Comparison of ENCODE assay signal across 26 cellular contexts in the genomic region with DNA sequence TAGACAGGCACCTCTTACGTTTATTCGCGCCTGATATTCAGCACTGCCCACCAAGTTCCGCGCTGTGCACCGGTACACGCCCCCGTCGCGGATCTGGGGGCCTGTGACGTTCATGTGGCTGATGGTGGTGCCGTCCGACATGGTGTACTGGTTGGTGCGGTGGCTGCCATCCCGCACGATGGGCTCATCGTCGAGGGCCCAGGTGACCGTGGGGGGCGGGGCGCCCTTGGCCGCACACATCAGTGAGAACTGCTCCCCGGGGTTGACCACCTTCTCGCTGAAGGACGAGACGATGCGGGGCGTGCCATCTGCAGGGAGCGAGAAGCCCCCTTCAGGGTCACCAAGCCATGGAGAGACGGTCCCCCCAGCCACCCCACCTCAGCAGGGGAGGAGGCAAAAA.
DNase-seq lines count a peak whose midpoint lies in the region; FAIRE-seq and TF ChIP-seq lines count a peak whose summit lies in the region.
"Had no signal": no experiment of that assay in that cellular context is flagged by ENCODE, and none has a peak within 500 bp of the region (broad histone marks: within the 10 kb centered on the region; RNA-seq: fewer than 3 reads in every experiment).

No MANE protein-coding gene starts in this region.

- H3K79me2 ChIP-seq in H1 (ENCODE audit: control insufficient read depth in 1 of 2, insufficient read depth in 2 of 2, low read length in 2 of 2) (no peaks in the 10 kb centered on the region), mesendoderm (ENCODE audit: control insufficient read depth, insufficient read depth, low read length) (no peaks in the 10 kb centered on the region)

- H3K4me1 ChIP-seq in H1 (replicated peaks in 1 of 4; ENCODE audit: control insufficient read depth in 3 of 4, insufficient read depth in 4 of 4, low read length in 3 of 4): peaks cover 0 to 3% (median 0%) of the 10 kb centered on the region in 4 experiments; a peak in 2 of 7 replicates
- H3K4me1 ChIP-seq in mesendoderm (ENCODE audit: control insufficient read depth, low read depth, low read length): no peaks in the 10 kb centered on the region
- peaks cover 0 to 6% of the 10 kb centered on the region in 2 donors for H3K4me1 ChIP-seq in neuronal stem cell (ENCODE audit: control insufficient read depth in 2 of 2, insufficient read depth in 1 of 2, low read depth in 1 of 2, low read length in 2 of 2)
- H3K4me1 ChIP-seq: A549 had no signal

- H3K4ac ChIP-seq in H1 (replicated peaks; ENCODE audit: insufficient read length, low read depth, low read length) (no peak overlapping the region), mesendoderm (ENCODE audit: low read depth, low read length) (no peak overlapping the region), neuronal stem cell (ENCODE audit: low read length) (no peak overlapping the region)

- H3K27me3 Mint-ChIP-seq in type B pancreatic cell: peaks cover 27% of the 10 kb centered on the region
- H3K27me3 Mint-ChIP-seq: B cell; CD4-positive, alpha-beta T cell had no signal

- H3K56ac ChIP-seq in H1 (replicated peaks; ENCODE audit: insufficient read length, low read depth, low read length): no peak overlapping the region
- H3K56ac ChIP-seq in mesendoderm (ENCODE audit: low read length): no peak overlapping the region

- H4K20me1 ChIP-seq in H1 (replicated peaks in 1 of 2; ENCODE audit: control insufficient read depth in 1 of 2, insufficient read depth in 2 of 2, low read length in 2 of 2): no peaks in the 10 kb centered on the region
- H4K20me1 ChIP-seq: BLaER1 treated with 17β-estradiol and CSF1 and Interleukin-3, amounts not matched to agents 10 nM and 100 nM had no signal

- H3K27ac ChIP-seq in VCaP (peak overlapping the region; percentile 77), H1 (ENCODE audit: low read depth, low read length) (no peak overlapping the region), mesendoderm (ENCODE audit: low read depth, low read length) (no peak overlapping the region), neuronal stem cell (replicated peaks; ENCODE audit: low read length) (no peak overlapping the region)
- H3K27ac ChIP-seq: 22Rv1; A549; BLaER1 treated with 17β-estradiol and CSF1 and Interleukin-3, amounts not matched to agents 10 nM and 100 nM; C4-2B had no signal

- no peak overlapping the region for H3K4me3 ChIP-seq in H1 (ENCODE audit: extremely low read depth in 1 of 4, insufficient read depth in 2 of 4, low read depth in 3 of 4, low read length in 4 of 4)
- H3K4me3 ChIP-seq in mesendoderm (ENCODE audit: low read length): no peak overlapping the region
- no peak overlapping the region for H3K4me3 ChIP-seq in neuronal stem cell (ENCODE audit: low read length in 2 of 2)
- H3K4me3 ChIP-seq: A549; BLaER1 treated with 17β-estradiol and CSF1 and Interleukin-3, amounts not matched to agents 10 nM and 100 nM; GM12878 had no signal

- H3K4me2 ChIP-seq in H1 (ENCODE audit: insufficient read depth in 1 of 2, low read depth in 2 of 2, low read length in 2 of 2): no peak overlapping the region
- H3K4me2 ChIP-seq in mesendoderm (ENCODE audit: low read length): no peak overlapping the region
- no peak overlapping the region for H3K4me2 ChIP-seq in neuronal stem cell (ENCODE audit: insufficient read depth, low read length, poor library complexity, severe bottlenecking)
- H3K4me2 ChIP-seq: A549 had no signal

- no peaks in the 10 kb centered on the region for H3K23me2 ChIP-seq in H1 (ENCODE audit: low read depth, low read length)

- no peak overlapping the region for H2BK12ac ChIP-seq in H1 (ENCODE audit: low read depth, low read length)
- H2BK12ac ChIP-seq in neuronal stem cell (ENCODE audit: low read length): no peak overlapping the region

- no peaks in the 10 kb centered on the region for H3K36me3 ChIP-seq in H1 (ENCODE audit: control insufficient read depth in 2 of 4, insufficient read depth in 4 of 4, low read length in 3 of 4)
- H3K36me3 ChIP-seq in mesendoderm (ENCODE audit: control insufficient read depth, insufficient read depth, low read length): no peaks in the 10 kb centered on the region
- H3K36me3 ChIP-seq in neuronal stem cell (replicated peaks in 1 of 2; ENCODE audit: control insufficient read depth in 2 of 2, insufficient read depth in 2 of 2, low read length in 2 of 2): no peaks in the 10 kb centered on the region
- H3K36me3 ChIP-seq: BLaER1 treated with 17β-estradiol and CSF1 and Interleukin-3, amounts not matched to agents 10 nM and 100 nM had no signal

- no peaks in the 10 kb centered on the region for H3K36me3 Mint-ChIP-seq in type B pancreatic cell
- H3K36me3 Mint-ChIP-seq: CD8-positive, alpha-beta T cell had no signal

- H3K4me3 Mint-ChIP-seq in type B pancreatic cell: no peak overlapping the region
- H3K4me3 Mint-ChIP-seq: B cell; CD4-positive, alpha-beta T cell; CD8-positive, alpha-beta T cell had no signal

- TF ChIP-seq RAD21 in H1 (IDR thresholded peaks at IDR 0.05 in 1 of 2, conservative IDR thresholded peaks at IDR 0.05 in 1 of 2; ENCODE audit: low read depth in 2 of 2, low read length in 2 of 2): no peak

- no peaks in the 10 kb centered on the region for H3K27me3 ChIP-seq in H1 (replicated peaks in 1 of 4; ENCODE audit: control insufficient read depth in 3 of 4, extremely low read depth in 1 of 4, insufficient read depth in 3 of 4, low read length in 3 of 4)
- H3K27me3 ChIP-seq in mesendoderm (ENCODE audit: insufficient read depth, low read length, poor library complexity): no peaks in the 10 kb centered on the region
- peaks cover 0 to 12% (median 4%) of the 10 kb centered on the region in 3 experiments for H3K27me3 ChIP-seq in neuronal stem cell (ENCODE audit: control insufficient read depth in 3 of 3, insufficient read depth in 3 of 3, low read depth in 1 of 3, low read length in 3 of 3)
- H3K27me3 ChIP-seq: BLaER1 treated with 17β-estradiol and CSF1 and Interleukin-3, amounts not matched to agents 10 nM and 100 nM had no signal

- no peak for TF ChIP-seq POLR2A in H1 (IDR thresholded peaks at IDR 0.05; ENCODE audit: control extremely low read depth in 1 of 2, low read depth in 2 of 2, low read length in 2 of 2)

- WGBS in H1 (ENCODE audit: extremely low coverage in 1 of 2, insufficient coverage in 1 of 2, insufficient read length in 1 of 2, insufficient replicate concordance in 2 of 2, low coverage in 1 of 2, low lambda C conversion rate in 2 of 2, missing lambda C conversion rate in 1 of 2), 2 experiments: 90% methylated on average over 29 of the region's 30 CpGs; no CpG with 5 or more reads in 1 of the 2 experiments
- WGBS in mesendoderm (ENCODE audit: extremely low coverage, insufficient coverage, low lambda C conversion rate): no CpG with 5 or more reads among the region's 30 CpGs
- WGBS in neuronal stem cell (ENCODE audit: extremely low coverage in 2 of 2, insufficient read length in 2 of 2, insufficient replicate concordance in 1 of 2), 2 donors: no CpG with 5 or more reads among the region's 30 CpGs

- H2AFZ ChIP-seq in H1 (ENCODE audit: low read length): no peak overlapping the region
- H2AFZ ChIP-seq in neuronal stem cell (ENCODE audit: low read length): no peak overlapping the region

- no peak overlapping the region for H2BK15ac ChIP-seq in H1 (ENCODE audit: low read length)
- no peak overlapping the region for H2BK15ac ChIP-seq in mesendoderm (replicated peaks; ENCODE audit: low read depth)
- no peak overlapping the region for H2BK15ac ChIP-seq in neuronal stem cell (ENCODE audit: low read length)

- no peak for FAIRE-seq in H1 (lab: Jason Lieb, UNC)
- FAIRE-seq: A549, GM12878, GM12892, GM18507 had no signal

- H4K91ac ChIP-seq in H1 (replicated peaks; ENCODE audit: insufficient read length, low read length) (no peak overlapping the region), neuronal stem cell (ENCODE audit: low read depth, low read length, poor library complexity) (no peak overlapping the region)

- no peaks in the 10 kb centered on the region for H3K79me1 ChIP-seq in H1 (ENCODE audit: low read depth, low read length)
- H3K79me1 ChIP-seq in mesendoderm (ENCODE audit: low read length): no peaks in the 10 kb centered on the region
- no peaks in the 10 kb centered on the region for H3K79me1 ChIP-seq in neuronal stem cell (ENCODE audit: low read depth, low read length)

- H3K9me3 ChIP-seq in H1 (ENCODE audit: insufficient read depth in 2 of 2, low read depth in 1 of 2, low read length in 1 of 2) (no peaks in the 10 kb centered on the region), neuronal stem cell (replicated peaks in 1 of 2; ENCODE audit: control insufficient read depth in 2 of 2, insufficient read depth in 1 of 2, low read depth in 1 of 2, low read length in 2 of 2) (no peaks in the 10 kb centered on the region)
- H3K9me3 ChIP-seq: A549; BLaER1 treated with 17β-estradiol and CSF1 and Interleukin-3, amounts not matched to agents 10 nM and 100 nM; Caco-2 had no signal

- TF ChIP-seq CTCF in VCaP (conservative IDR thresholded peaks at IDR 0.05) (no peak), H1 (IDR thresholded peaks at IDR 0.05; ENCODE audit: control extremely low read depth in 1 of 3, insufficient read depth in 1 of 3, low read depth in 1 of 3, low read length in 3 of 3) (no peak), type B pancreatic cell (conservative IDR thresholded peaks at IDR 0.05) (no peak)

- H3K23ac ChIP-seq in H1 (ENCODE audit: insufficient read length) (no peak overlapping the region), mesendoderm (ENCODE audit: low read length) (peak overlapping the region; percentile 74), neuronal stem cell (ENCODE audit: low read depth, low read length, poor library complexity) (peak overlapping the region; percentile 89)

- DNase-seq in H1 (ENCODE audit: low read depth in 1 of 2, low spot score in 2 of 2) (no peak), mesendoderm (no peak), neuronal stem cell (ENCODE audit: low spot score) (no peak), type B pancreatic cell (ENCODE audit: extremely low spot score, unreplicated experiment) (no peak), NCI-H2029 (lab: John Stamatoyannopoulos, UW) (no peak)
- no peak for DNase-seq in stimulated activated CD4-positive, alpha-beta T cell treated with anti-CD3 and anti-CD28 coated beads, Interleukin-4, amount 100 ng/mL, for 1 hour
- DNase-seq: AML-193; Calu3; CD4-positive, alpha-beta T cell; CD8-positive, alpha-beta T cell; DMS 273 treated with DMSO at 0.1 percent for 48 hours; DMS153; DMS79; DND-41; EL; GDM1 had no signal

- H4K8ac ChIP-seq in H1 (ENCODE audit: extremely low read depth, insufficient read depth, low read length) (peak overlapping the region; percentile 41), mesendoderm (ENCODE audit: low read depth, low read length) (no peak overlapping the region), neuronal stem cell (ENCODE audit: low read depth, low read length) (no peak overlapping the region)

- no peak overlapping the region for H3K27ac Mint-ChIP-seq in type B pancreatic cell
- H3K27ac Mint-ChIP-seq: B cell; CD4-positive, alpha-beta T cell; CD8-positive, alpha-beta T cell had no signal

- H2BK120ac ChIP-seq in H1 (replicated peaks; ENCODE audit: low read depth, low read length): no peak overlapping the region
- no peak overlapping the region for H2BK120ac ChIP-seq in mesendoderm (ENCODE audit: low read depth, low read length)
- no peak overlapping the region for H2BK120ac ChIP-seq in neuronal stem cell (ENCODE audit: low read depth, low read length)

- CTCF ChIA-PET in H1 (lab: Charles Lee; ENCODE audit: partially characterized antibody): interaction anchor here (1.2 to 3.3 kb wide), 2 partner anchors 8 to 31 kb away, joined by 3 to 14 read pairs; no protein-coding TSS in a partner anchor

- H3K18ac ChIP-seq in H1 (ENCODE audit: extremely low read depth, low read length): no peak overlapping the region
- no peak overlapping the region for H3K18ac ChIP-seq in mesendoderm (ENCODE audit: low read length)
- H3K18ac ChIP-seq in neuronal stem cell (ENCODE audit: low read length): peak overlapping the region; percentile 67

- H3K4me1 Mint-ChIP-seq in type B pancreatic cell (ENCODE audit: unreplicated experiment): peaks cover 24% of the 10 kb centered on the region
- H3K4me1 Mint-ChIP-seq: B cell had no signal

- H3K9ac ChIP-seq in H1 (replicated peaks in 1 of 4; ENCODE audit: extremely low read depth in 1 of 4, low read depth in 3 of 4, low read length in 3 of 4) (no peak overlapping the region; a peak in 1 of 7 replicates), mesendoderm (ENCODE audit: low read length) (no peak overlapping the region), neuronal stem cell (ENCODE audit: low read depth, low read length, poor library complexity) (no peak overlapping the region)
- H3K9ac ChIP-seq: BLaER1 treated with 17β-estradiol and CSF1 and Interleukin-3, amounts not matched to agents 10 nM and 100 nM had no signal

- H2BK20ac ChIP-seq in H1 (ENCODE audit: low read length): no peak overlapping the region

- H4K5ac ChIP-seq in H1 (ENCODE audit: insufficient read length, low read depth, low read length) (no peak overlapping the region), mesendoderm (ENCODE audit: low read length) (no peak overlapping the region)

- H2BK5ac ChIP-seq in H1 (ENCODE audit: low read depth, low read length) (no peak overlapping the region), mesendoderm (ENCODE audit: low read length) (no peak overlapping the region), neuronal stem cell (ENCODE audit: low read length) (no peak overlapping the region)

- POLR2A ChIA-PET in H1 (lab: Charles Lee; ENCODE audit: partially characterized antibody): no interaction called here

- no peak for TF ChIP-seq EP300 in H1 (IDR thresholded peaks at IDR 0.05; ENCODE audit: borderline replicate concordance in 1 of 2, low read depth in 2 of 2, low read length in 2 of 2)

- H3K14ac ChIP-seq in H1 (ENCODE audit: insufficient read length): no peak overlapping the region
- H3K14ac ChIP-seq in neuronal stem cell (ENCODE audit: low read length): peak overlapping the region; percentile 96

- H2AK5ac ChIP-seq in H1 (ENCODE audit: low read depth, low read length) (no peak overlapping the region), mesendoderm (ENCODE audit: low read length) (no peak overlapping the region), neuronal stem cell (ENCODE audit: low read depth, low read length) (peak overlapping the region; percentile 78)

- H3K9me3 Mint-ChIP-seq in type B pancreatic cell: no peaks in the 10 kb centered on the region
- H3K9me3 Mint-ChIP-seq: CD4-positive, alpha-beta T cell; CD8-positive, alpha-beta T cell had no signal
